Comparison of ENCODE assay signal across 22 cellular contexts in genomic region chr17:27573548-27573947, GRCh38. TPM values are rescaled to one million over a fixed set of nuclear protein-coding genes. Genes with fewer than 3 reads are reported as not detected.
DNase-seq lines count a peak whose midpoint lies in the region; ATAC-seq and TF ChIP-seq lines count a peak whose summit lies in the region.
"Had no signal": no experiment of that assay in that cellular context is flagged by ENCODE, and none has a peak within 500 bp of the region (broad histone marks: within the 10 kb centered on the region; RNA-seq: fewer than 3 reads in every experiment).

No MANE protein-coding gene starts in this region.

- ATAC-seq in stimulated activated naive CD8-positive, alpha-beta T cell treated with anti-CD3 and anti-CD28 coated beads, Interleukin-15, Interleukin-2, amounts not matched to agents 100 U/mL and 50 U/mL, for 24 hours = no peak
- ATAC-seq in WTC11 (no peak), HG03432 (IDR thresholded peaks at IDR 0.05; ENCODE audit: unreplicated experiment) (no peak), GM18873 (IDR thresholded peaks at IDR 0.05; ENCODE audit: low FRiP score, unreplicated experiment) (no peak)
- ATAC-seq: heart right ventricle; Right ventricle myocardium inferior; stimulated activated naive B cell treated with anti-CD40 and anti-IgM and Interleukin-4, amounts not matched to agents 10 μg/mL and 1 μg/mL and 100 μg/mL, for 72 hours had no signal

- peaks cover 38% of the 10 kb centered on the region for H3K4me1 ChIP-seq in endodermal cell (ENCODE audit: control insufficient read depth, insufficient read depth, low read length)

- WGBS in endodermal cell (ENCODE audit: insufficient coverage in 1 of 2, insufficient read length in 1 of 2), 2 experiments = 92 to 93% methylated on average over 4 to 5 of the region's 5 CpGs

- H3K27me3 Mint-ChIP-seq in stimulated activated naive CD8-positive, alpha-beta T cell treated with anti-CD3 and anti-CD28 coated beads, Interleukin-15, Interleukin-2, amounts not matched to agents 100 ng/mL and 50 ng/mL, for 24 hours = no peaks in the 10 kb centered on the region
- no peaks in the 10 kb centered on the region for H3K27me3 Mint-ChIP-seq in WTC11 (ENCODE audit: low read depth)
- no peaks in the 10 kb centered on the region for H3K27me3 Mint-ChIP-seq in endodermal cell (ENCODE audit: insufficient read depth)
- H3K27me3 Mint-ChIP-seq: memory B cell; stimulated activated naive B cell treated with anti-CD40 and anti-IgM and Interleukin-4, amounts not matched to agents 10 μg/mL and 1 μg/mL and 100 μg/mL, for 72 hours had no signal

- H3K36me3 ChIP-seq in endodermal cell (ENCODE audit: control insufficient read depth, insufficient read depth, low read length) = no peaks in the 10 kb centered on the region
- H3K36me3 ChIP-seq: MG63 had no signal

- peaks cover 37% of the 10 kb centered on the region for H3K36me3 Mint-ChIP-seq in stimulated activated naive CD8-positive, alpha-beta T cell treated with anti-CD3 and anti-CD28 coated beads, Interleukin-15, Interleukin-2, amounts not matched to agents 100 ng/mL and 50 ng/mL, for 24 hours (ENCODE audit: low read depth)
- H3K36me3 Mint-ChIP-seq in WTC11 = no peaks in the 10 kb centered on the region
- H3K36me3 Mint-ChIP-seq in endodermal cell (ENCODE audit: low read depth) = no peaks in the 10 kb centered on the region

- no peaks in the 10 kb centered on the region for H3K9me3 ChIP-seq in endodermal cell (ENCODE audit: control insufficient read depth, low read length)
- H3K9me3 ChIP-seq: heart right ventricle, MG63, testis had no signal

- peak overlapping the region; percentile 93 for H3K27ac Mint-ChIP-seq in stimulated activated naive CD8-positive, alpha-beta T cell treated with anti-CD3 and anti-CD28 coated beads, Interleukin-15, Interleukin-2, amounts not matched to agents 100 ng/mL and 50 ng/mL, for 24 hours
- H3K27ac Mint-ChIP-seq in WTC11 (peak overlapping the region; percentile 47; the same call in 1 of the 2 replicates), endodermal cell (peak overlapping the region; percentile 74)
- H3K27ac Mint-ChIP-seq: HFFc6, memory B cell had no signal

- DNase-seq in stimulated activated naive CD8-positive, alpha-beta T cell treated with anti-CD3 and anti-CD28 coated beads, Interleukin-15, Interleukin-2, amounts not matched to agents 100 U/mL and 50 U/mL, for 24 hours = no peak
- DNase-seq in WTC11 (ENCODE audit: low spot score) = no peak
- no peak for DNase-seq in endodermal cell
- DNase-seq in SIG-M5 treated with dmso at 0.1 percent for 504 hours (lab: John Stamatoyannopoulos, UW; ENCODE audit: unreplicated experiment) = no peak
- DNase-seq: activated CD4-positive, alpha-beta T cell treated with anti-CD3 and anti-CD28 coated beads for 1 hour; effector CD8-positive, alpha-beta T cell; heart right ventricle; MG63; NCI-H1417 treated with DMSO at 0.1 percent for 48 hours; NCI-H2081 treated with DMSO at 0.1 percent for 48 hours; NCI-H446; NCI-H82; stimulated activated CD4-positive, alpha-beta T cell treated with anti-CD3 and anti-CD28 coated beads, Interleukin-2, amount 100 ng/mL, for 48 hours; stimulated activated naive B cell treated with anti-CD40 and anti-IgM and Interleukin-4, amounts not matched to agents 10 μg/mL and 1 μg/mL and 100 μg/mL, for 72 hours; testis had no signal

- no peaks in the 10 kb centered on the region for H3K9me3 Mint-ChIP-seq in stimulated activated naive CD8-positive, alpha-beta T cell treated with anti-CD3 and anti-CD28 coated beads, Interleukin-15, Interleukin-2, amounts not matched to agents 100 ng/mL and 50 ng/mL, for 24 hours
- H3K9me3 Mint-ChIP-seq in WTC11 (no peaks in the 10 kb centered on the region), endodermal cell (no peaks in the 10 kb centered on the region)
- H3K9me3 Mint-ChIP-seq: HFFc6; memory B cell; stimulated activated naive B cell treated with anti-CD40 and anti-IgM and Interleukin-4, amounts not matched to agents 10 μg/mL and 1 μg/mL and 100 μg/mL, for 72 hours had no signal

- peaks cover 92% of the 10 kb centered on the region for H3K4me1 Mint-ChIP-seq in stimulated activated naive CD8-positive, alpha-beta T cell treated with anti-CD3 and anti-CD28 coated beads, Interleukin-15, Interleukin-2, amounts not matched to agents 100 ng/mL and 50 ng/mL, for 24 hours (ENCODE audit: low read depth)
- H3K4me1 Mint-ChIP-seq in WTC11 (peaks cover 81% of the 10 kb centered on the region), endodermal cell (peaks cover 88% of the 10 kb centered on the region)

- TF ChIP-seq CTCF in WTC11 (IDR thresholded peaks at IDR 0.05) = no peak
- TF ChIP-seq CTCF in endodermal cell (conservative IDR thresholded peaks at IDR 0.05) = no peak

- no peak overlapping the region for H3K9ac ChIP-seq in endodermal cell (ENCODE audit: extremely low read depth, low read length, poor library complexity, severe bottlenecking)

- H3K4me3 Mint-ChIP-seq in stimulated activated naive CD8-positive, alpha-beta T cell treated with anti-CD3 and anti-CD28 coated beads, Interleukin-15, Interleukin-2, amounts not matched to agents 100 ng/mL and 50 ng/mL, for 24 hours = no peak overlapping the region
- H3K4me3 Mint-ChIP-seq in WTC11 = no peak overlapping the region
- no peak overlapping the region for H3K4me3 Mint-ChIP-seq in endodermal cell
- H3K4me3 Mint-ChIP-seq: CD14-positive monocyte; HFFc6; memory B cell; stimulated activated naive B cell treated with anti-CD40 and anti-IgM and Interleukin-4, amounts not matched to agents 10 μg/mL and 1 μg/mL and 100 μg/mL, for 72 hours had no signal

- CTCF ChIA-PET in WTC11 (lab: Charles Lee) = interaction anchor here (1.0 to 2.4 kb wide), 7 partner anchors 11 to 118 kb away, joined by 3 to 8 read pairs (median 4); no protein-coding TSS in a partner anchor

- POLR2A ChIA-PET in WTC11 (lab: Charles Lee) = interaction anchor here (0.5 kb wide), 1 partner anchor 26 kb away, joined by 6 read pairs; no protein-coding TSS in a partner anchor

- no peak overlapping the region for H3K4me3 ChIP-seq in endodermal cell (ENCODE audit: low read length)
- H3K4me3 ChIP-seq: heart right ventricle, MG63, testis had no signal

- no peaks in the 10 kb centered on the region for H3K27me3 ChIP-seq in endodermal cell (ENCODE audit: control insufficient read depth, insufficient read depth, low read length, poor library complexity, severe bottlenecking)
- H3K27me3 ChIP-seq: heart right ventricle, MG63, testis had no signal

- H3K27ac ChIP-seq in endodermal cell (ENCODE audit: low read depth, low read length) = no peak overlapping the region
- H3K27ac ChIP-seq: heart right ventricle, testis had no signal

TF ChIP-seq in WTC11, 78 proteins besides CTCF, POLR2A, EP300 and RAD21 (continues in another document):
- no peak for TF ChIP-seq ZNF232 (CRISPR knock-in tag; IDR thresholded peaks at IDR 0.05)
- no peak for TF ChIP-seq FOXK1 (CRISPR knock-in tag; IDR thresholded peaks at IDR 0.05)
- TF ChIP-seq, protein P1, sequence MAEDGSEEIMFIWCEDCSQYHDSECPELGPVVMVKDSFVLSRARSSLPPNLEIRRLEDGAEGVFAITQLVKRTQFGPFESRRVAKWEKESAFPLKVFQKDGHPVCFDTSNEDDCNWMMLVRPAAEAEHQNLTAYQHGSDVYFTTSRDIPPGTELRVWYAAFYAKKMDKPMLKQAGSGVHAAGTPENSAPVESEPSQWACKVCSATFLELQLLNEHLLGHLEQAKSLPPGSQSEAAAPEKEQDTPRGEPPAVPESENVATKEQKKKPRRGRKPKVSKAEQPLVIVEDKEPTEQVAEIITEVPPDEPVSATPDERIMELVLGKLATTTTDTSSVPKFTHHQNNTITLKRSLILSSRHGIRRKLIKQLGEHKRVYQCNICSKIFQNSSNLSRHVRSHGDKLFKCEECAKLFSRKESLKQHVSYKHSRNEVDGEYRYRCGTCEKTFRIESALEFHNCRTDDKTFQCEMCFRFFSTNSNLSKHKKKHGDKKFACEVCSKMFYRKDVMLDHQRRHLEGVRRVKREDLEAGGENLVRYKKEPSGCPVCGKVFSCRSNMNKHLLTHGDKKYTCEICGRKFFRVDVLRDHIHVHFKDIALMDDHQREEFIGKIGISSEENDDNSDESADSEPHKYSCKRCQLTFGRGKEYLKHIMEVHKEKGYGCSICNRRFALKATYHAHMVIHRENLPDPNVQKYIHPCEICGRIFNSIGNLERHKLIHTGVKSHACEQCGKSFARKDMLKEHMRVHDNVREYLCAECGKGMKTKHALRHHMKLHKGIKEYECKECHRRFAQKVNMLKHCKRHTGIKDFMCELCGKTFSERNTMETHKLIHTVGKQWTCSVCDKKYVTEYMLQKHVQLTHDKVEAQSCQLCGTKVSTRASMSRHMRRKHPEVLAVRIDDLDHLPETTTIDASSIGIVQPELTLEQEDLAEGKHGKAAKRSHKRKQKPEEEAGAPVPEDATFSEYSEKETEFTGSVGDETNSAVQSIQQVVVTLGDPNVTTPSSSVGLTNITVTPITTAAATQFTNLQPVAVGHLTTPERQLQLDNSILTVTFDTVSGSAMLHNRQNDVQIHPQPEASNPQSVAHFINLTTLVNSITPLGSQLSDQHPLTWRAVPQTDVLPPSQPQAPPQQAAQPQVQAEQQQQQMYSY (CRISPR knock-in tag; IDR thresholded peaks at IDR 0.05) = no peak
- TF ChIP-seq MLX (CRISPR knock-in tag; IDR thresholded peaks at IDR 0.05) = no peak
- no peak for TF ChIP-seq E2F4 (CRISPR knock-in tag; IDR thresholded peaks at IDR 0.05; ENCODE audit: borderline replicate concordance, low read depth)
- no peak for TF ChIP-seq JAZF1 (CRISPR knock-in tag; IDR thresholded peaks at IDR 0.05)
- TF ChIP-seq JUN (CRISPR knock-in tag; IDR thresholded peaks at IDR 0.05) = no peak

RNA-seq across cellular contexts. Expression of gene LGALS9, which starts 57.4 kb away (rescaled TPM):
- total RNA-seq in WTC11 (2021) = 3.3 to 5.7 TPM (median 3.7 TPM) in 3 replicates
- 1 to 10 TPM; 1.6 to 2.9 TPM for total RNA-seq in endodermal cell
- 2.1 TPM for polyA plus RNA-seq in endodermal cell (2013, experiment 1 of 2)
- polyA plus RNA-seq in endodermal cell (2013, experiment 2 of 2) = 2.1 TPM
